Comparison of ENCODE assay signal across 8 cellular contexts in genomic region chr5:80959768-80960442, GRCh38.
DNase-seq lines count a peak whose midpoint lies in the region; ATAC-seq and TF ChIP-seq lines count a peak whose summit lies in the region.

Gene RASGRF2, plus strand, starts transcription at chr5:80960363. Its CDS starts 376 bp downstream, at chr5:80960739.

- no peaks in the 10 kb centered on the region for H3K36me3 ChIP-seq in iPS-15b (ENCODE audit: control insufficient read depth, insufficient read depth, low read length)

- no peak within 1 kb of the TSS for H3K9ac ChIP-seq in iPS-15b (ENCODE audit: low read depth, low read length)

- DNase-seq in GM10266 (ENCODE audit: extremely low spot score) = peak; percentile 37
- peak; percentile 31 for DNase-seq in T-helper 22 cell (ENCODE audit: low read depth)
- DNase-seq in astrocyte of the hippocampus (ENCODE audit: low read depth, low spot score) = peak; percentile 82
- no peak for DNase-seq in skeletal muscle cell (ENCODE audit: low read depth)
- no peak for DNase-seq in SHP77 (lab: John Stamatoyannopoulos, UW)
- DNase-seq in GM19240 (ENCODE audit: insufficient read length, low spot score) = no peak

- H3K4me1 ChIP-seq in iPS-15b (ENCODE audit: control insufficient read depth, insufficient read depth, low read length) = peaks cover 39% of the 10 kb centered on the region

- peaks cover 40% of the 10 kb centered on the region for H3K27me3 ChIP-seq in iPS-15b (ENCODE audit: control insufficient read depth, insufficient read depth, low read length)

- no peaks in the 10 kb centered on the region for H3K9me3 ChIP-seq in iPS-15b (ENCODE audit: control insufficient read depth, insufficient read depth, low read length)

- no peak for TF ChIP-seq CTCF in GM10266 (IDR thresholded peaks at IDR 0.05; ENCODE audit: control insufficient read depth, insufficient read depth, low read depth, missing control alignments)

- no peak for ATAC-seq in GM21717 (IDR thresholded peaks at IDR 0.05; ENCODE audit: unreplicated experiment)

- H3K4me3 ChIP-seq in iPS-15b (ENCODE audit: low read depth, low read length) = peak within 1 kb of the TSS; percentile 77
- peak within 1 kb of the TSS; percentile 42 for H3K4me3 ChIP-seq in skeletal muscle cell (ENCODE audit: low read depth, low read length)

Comparison
In these comparisons a context has a peak if more than half of its experiments do, and no peak if none do; other contexts are left out.
1. DNase-seq: peak in GM10266 (single experiment), T-helper 22 cell (single experiment) and astrocyte of the hippocampus (single experiment); none in skeletal muscle cell (single experiment), SHP77 (0 of 2) and GM19240 (single experiment).